In genomic region chr10:9069136-9069535, GRCh38 we compare ENCODE assay signal across 25 cellular contexts.
DNase-seq lines count a peak whose midpoint lies in the region; ATAC-seq, FAIRE-seq and TF ChIP-seq lines count a peak whose summit lies in the region.
"Had no signal": no experiment of that assay in that cellular context is flagged by ENCODE, and none has a peak within 500 bp of the region (broad histone marks: within the 10 kb centered on the region; RNA-seq: fewer than 3 reads in every experiment).

No MANE protein-coding gene starts in this region.

- peak overlapping the region; percentile 34 for H3K27ac Mint-ChIP-seq in activated CD8-positive, alpha-beta T cell treated with anti-CD3 and anti-CD28 coated beads for 36 hours
- H3K27ac Mint-ChIP-seq in activated CD8-positive, alpha-beta T cell treated with anti-CD3 and anti-CD28 coated beads, Interleukin-2, amount 10 ng/mL, durations not matched to agents 7 days and 5 days = no peak overlapping the region
- H3K27ac Mint-ChIP-seq: activated T-helper 2 cell treated with anti-CD3 and anti-CD28 coated beads, Interferon-gamma antibody, Interleukin-2, Interleukin-4, amounts not matched to agents 10 μg/mL and 5 μg/mL and 100 μg/mL, durations not matched to agents 14 hours and 24 hours and 36 hours; dendritic cell treated with granulocyte-macrophage colony-stimulating factor and Interleukin-4, amounts not matched to agents 40 ng/mL and 50 ng/mL, for 4 days; natural killer cell; type B pancreatic cell had no signal

- H3K4me3 Mint-ChIP-seq in activated CD8-positive, alpha-beta T cell treated with anti-CD3 and anti-CD28 coated beads for 36 hours = no peak overlapping the region
- no peak overlapping the region for H3K4me3 Mint-ChIP-seq in activated CD8-positive, alpha-beta T cell treated with anti-CD3 and anti-CD28 coated beads, Interleukin-2, amount 10 ng/mL, durations not matched to agents 7 days and 5 days
- H3K4me3 Mint-ChIP-seq: dendritic cell treated with granulocyte-macrophage colony-stimulating factor and Interleukin-4, amounts not matched to agents 40 ng/mL and 50 ng/mL, for 4 days; natural killer cell; type B pancreatic cell had no signal

- ATAC-seq in activated CD8-positive, alpha-beta T cell treated with anti-CD3 and anti-CD28 coated beads for 36 hours = peak; percentile 70
- no peak for ATAC-seq in activated CD8-positive, alpha-beta T cell treated with anti-CD3 and anti-CD28 coated beads, Interleukin-2, amount 10 ng/mL, durations not matched to agents 7 days and 5 days
- ATAC-seq: heart right ventricle, HepG2, natural killer cell, pancreas, right cardiac atrium had no signal

- no peaks in the 10 kb centered on the region for H3K27me3 Mint-ChIP-seq in activated CD8-positive, alpha-beta T cell treated with anti-CD3 and anti-CD28 coated beads for 36 hours
- no peaks in the 10 kb centered on the region for H3K27me3 Mint-ChIP-seq in activated CD8-positive, alpha-beta T cell treated with anti-CD3 and anti-CD28 coated beads, Interleukin-2, amount 10 ng/mL, durations not matched to agents 7 days and 5 days (ENCODE audit: low read depth)
- H3K27me3 Mint-ChIP-seq: dendritic cell treated with granulocyte-macrophage colony-stimulating factor and Interleukin-4, amounts not matched to agents 40 ng/mL and 50 ng/mL, for 4 days; type B pancreatic cell had no signal

- H3K36me3 Mint-ChIP-seq in activated CD8-positive, alpha-beta T cell treated with anti-CD3 and anti-CD28 coated beads for 36 hours (ENCODE audit: low read depth) = peaks cover 8% of the 10 kb centered on the region
- H3K36me3 Mint-ChIP-seq in activated CD8-positive, alpha-beta T cell treated with anti-CD3 and anti-CD28 coated beads, Interleukin-2, amount 10 ng/mL, durations not matched to agents 7 days and 5 days (ENCODE audit: low read depth) = no peaks in the 10 kb centered on the region
- H3K36me3 Mint-ChIP-seq: natural killer cell, type B pancreatic cell had no signal

- POLR2A ChIA-PET in activated CD8-positive, alpha-beta T cell treated with anti-CD3 and anti-CD28 coated beads for 36 hours (lab: Charles Lee) = no interaction called here
- POLR2A ChIA-PET in activated CD8-positive, alpha-beta T cell treated with anti-CD3 and anti-CD28 coated beads, Interleukin-2, amount 10 ng/mL, durations not matched to agents 7 days and 5 days (lab: Charles Lee) = no interaction called here

- H3K4me1 Mint-ChIP-seq in activated CD8-positive, alpha-beta T cell treated with anti-CD3 and anti-CD28 coated beads for 36 hours (ENCODE audit: low read depth) = peaks cover 14% of the 10 kb centered on the region
- no peaks in the 10 kb centered on the region for H3K4me1 Mint-ChIP-seq in activated CD8-positive, alpha-beta T cell treated with anti-CD3 and anti-CD28 coated beads, Interleukin-2, amount 10 ng/mL, durations not matched to agents 7 days and 5 days (ENCODE audit: low read depth)
- H3K4me1 Mint-ChIP-seq: natural killer cell had no signal

- peaks cover 7% of the 10 kb centered on the region for H3K9me3 Mint-ChIP-seq in activated CD8-positive, alpha-beta T cell treated with anti-CD3 and anti-CD28 coated beads for 36 hours
- H3K9me3 Mint-ChIP-seq in activated CD8-positive, alpha-beta T cell treated with anti-CD3 and anti-CD28 coated beads, Interleukin-2, amount 10 ng/mL, durations not matched to agents 7 days and 5 days (ENCODE audit: insufficient read depth) = peaks cover 5% of the 10 kb centered on the region
- H3K9me3 Mint-ChIP-seq: dendritic cell treated with granulocyte-macrophage colony-stimulating factor and Interleukin-4, amounts not matched to agents 40 ng/mL and 50 ng/mL, for 4 days; natural killer cell; type B pancreatic cell had no signal

- no peak for TF ChIP-seq CTCF in activated CD8-positive, alpha-beta T cell treated with anti-CD3 and anti-CD28 coated beads for 36 hours (IDR thresholded peaks at IDR 0.05)

- intact Hi-C loops in activated CD8-positive, alpha-beta T cell treated with anti-CD3 and anti-CD28 coated beads for 36 hours (cut with micrococcal nuclease) = no loop called here

- no peak for DNase-seq in activated CD8-positive, alpha-beta T cell treated with anti-CD3 and anti-CD28 coated beads for 36 hours
- DNase-seq in activated CD8-positive, alpha-beta T cell treated with anti-CD3 and anti-CD28 coated beads, Interleukin-2, amount 10 ng/mL, durations not matched to agents 7 days and 5 days = no peak
- DNase-seq in HT-29 (ENCODE audit: low spot score) = peak; percentile 21
- DNase-seq in T1000 (lab: John Stamatoyannopoulos, UW) = peak; percentile 30
- no peak for DNase-seq in UCSD-AML1 (lab: John Stamatoyannopoulos, UW; ENCODE audit: unreplicated experiment)
- DNase-seq in Ammon's horn (ENCODE audit: low spot score) = no peak
- no peak for DNase-seq in glomerular visceral epithelial cell (ENCODE audit: extremely low spot score)
- DNase-seq: Calu3; heart right ventricle; left ventricle myocardium inferior; midbrain; natural killer cell; NCI-H1092 treated with DMSO at 0.1 percent for 48 hours; NCI-H2029 treated with DMSO at 0.1 percent for 48 hours; pancreas; Peyer's patch; right cardiac atrium; SK-N-SH; stimulated activated CD4-positive, alpha-beta T cell treated with anti-CD3 and anti-CD28 coated beads, Interleukin-12 subunit alpha, Interleukin-12 subunit beta, amount 100 ng/mL, for 4 hours; stimulated activated CD8-positive, alpha-beta memory T cell treated with anti-CD3 and anti-CD28 coated beads, Interleukin-4, amount 100 ng/mL, for 48 hours had no signal

- CTCF ChIA-PET in activated CD8-positive, alpha-beta T cell treated with anti-CD3 and anti-CD28 coated beads for 36 hours (lab: Charles Lee) = no interaction called here
- CTCF ChIA-PET in activated CD8-positive, alpha-beta T cell treated with anti-CD3 and anti-CD28 coated beads, Interleukin-2, amount 10 ng/mL, durations not matched to agents 7 days and 5 days (lab: Charles Lee) = no interaction called here

- peak; percentile 5 for FAIRE-seq in islet of Langerhans (lab: Jason Lieb, UNC)
- FAIRE-seq: HepG2 had no signal

Comparison
In these comparisons a context has a peak if more than half of its experiments do, and no peak if none do; other contexts are left out.
1. DNase-seq: peak in HT-29 (single experiment) and T1000 (single experiment); none in activated CD8-positive, alpha-beta T cell treated with anti-CD3 and anti-CD28 coated beads for 36 hours (single experiment), activated CD8-positive, alpha-beta T cell treated with anti-CD3 and anti-CD28 coated beads, Interleukin-2, amount 10 ng/mL, durations not matched to agents 7 days and 5 days (single experiment), UCSD-AML1 (single experiment), Ammon's horn (single experiment) and glomerular visceral epithelial cell (single experiment).